19 cellular contexts compared by ENCODE assay signal in genomic region chr7:4718071-4718470, GRCh38. TPM values are rescaled to one million over a fixed set of nuclear protein-coding genes. Genes with fewer than 3 reads are reported as not detected.
A peak's percentile ranks its signal among the peaks of the same experiment; 100 is the strongest.
DNase-seq lines count a peak whose midpoint lies in the region; TF ChIP-seq lines count a peak whose summit lies in the region.
"Had no signal": no experiment of that assay in that cellular context is flagged by ENCODE, and none has a peak within 500 bp of the region (broad histone marks: within the 10 kb centered on the region; RNA-seq: fewer than 3 reads in every experiment).

No MANE protein-coding gene starts in this region.

- no peaks in the 10 kb centered on the region for H3K9me3 Mint-ChIP-seq in IgD-negative memory B cell
- no peaks in the 10 kb centered on the region for H3K9me3 Mint-ChIP-seq in type B pancreatic cell
- H3K9me3 Mint-ChIP-seq: CD4-positive, alpha-beta memory T cell had no signal

- intact Hi-C loops in dorsolateral prefrontal cortex (cut with DNase I): no loop called here

- H3K14ac ChIP-seq in neuronal stem cell (ENCODE audit: low read length): peak overlapping the region; percentile 42

- peaks cover 23% of the 10 kb centered on the region for H3K79me1 ChIP-seq in neuronal stem cell (ENCODE audit: low read depth, low read length)

- no peak overlapping the region for H3K23ac ChIP-seq in neuronal stem cell (ENCODE audit: low read depth, low read length, poor library complexity)

- H2BK15ac ChIP-seq in neuronal stem cell (ENCODE audit: low read length): no peak overlapping the region

- peak overlapping the region in 2 of 3 donors; percentile 32 to 84 for H3K27ac Mint-ChIP-seq in IgD-negative memory B cell
- peak overlapping the region; percentile 36 for H3K27ac Mint-ChIP-seq in type B pancreatic cell

- H3K27ac ChIP-seq in dorsolateral prefrontal cortex (peak overlapping the region in 50 of 59 donors; percentile 4 to 84 (median 48)), neuronal stem cell (replicated peaks; ENCODE audit: low read length) (no peak overlapping the region)
- H3K27ac ChIP-seq: BLaER1, GM23248 had no signal

- no peak overlapping the region for H3K4ac ChIP-seq in neuronal stem cell (ENCODE audit: low read length)

- H4K91ac ChIP-seq in neuronal stem cell (ENCODE audit: low read depth, low read length, poor library complexity): no peak overlapping the region

- no peak overlapping the region for H2AFZ ChIP-seq in neuronal stem cell (ENCODE audit: low read length)
- H2AFZ ChIP-seq: GM23248 had no signal

- H3K18ac ChIP-seq in neuronal stem cell (ENCODE audit: low read length): no peak overlapping the region

- H2AK5ac ChIP-seq in neuronal stem cell (ENCODE audit: low read depth, low read length): peak overlapping the region; percentile 11

- no peak overlapping the region for H2BK120ac ChIP-seq in neuronal stem cell (ENCODE audit: low read depth, low read length)

- no peak overlapping the region for H3K4me3 ChIP-seq in dorsolateral prefrontal cortex
- peak overlapping the region in 1 of 2 donors; percentile 41 for H3K4me3 ChIP-seq in neuronal stem cell (ENCODE audit: low read length in 2 of 2)
- H3K4me3 ChIP-seq: BLaER1, GM23248 had no signal

- H3K9me3 ChIP-seq in neuronal stem cell (replicated peaks in 1 of 2; ENCODE audit: control insufficient read depth in 2 of 2, insufficient read depth in 1 of 2, low read depth in 1 of 2, low read length in 2 of 2): peaks cover 5 to 12% of the 10 kb centered on the region in 2 donors

- H3K4me3 Mint-ChIP-seq in IgD-negative memory B cell (peak overlapping the region in 1 of 4 donors; percentile 50), type B pancreatic cell (no peak overlapping the region)
- H3K4me3 Mint-ChIP-seq: CD4-positive, alpha-beta memory T cell had no signal

- TF ChIP-seq CTCF in dorsolateral prefrontal cortex (IDR thresholded peaks at IDR 0.05 in 54 of 56, conservative IDR thresholded peaks at IDR 0.05 in 2 of 56; ENCODE audit: low read depth in 1 of 56, partially characterized antibody in 56 of 56) (no peak), type B pancreatic cell (conservative IDR thresholded peaks at IDR 0.05) (no peak)

- H4K8ac ChIP-seq in neuronal stem cell (ENCODE audit: low read depth, low read length): no peak overlapping the region

- H3K27me3 Mint-ChIP-seq in IgD-negative memory B cell: no peaks in the 10 kb centered on the region
- H3K27me3 Mint-ChIP-seq in type B pancreatic cell: no peaks in the 10 kb centered on the region
- H3K27me3 Mint-ChIP-seq: CD4-positive, alpha-beta memory T cell had no signal

- H2BK5ac ChIP-seq in neuronal stem cell (ENCODE audit: low read length): no peak overlapping the region

- H3K36me3 Mint-ChIP-seq in IgD-negative memory B cell (peaks cover 4% of the 10 kb centered on the region), type B pancreatic cell (peaks cover 26% of the 10 kb centered on the region)

- H3K27me3 ChIP-seq in dorsolateral prefrontal cortex (no peaks in the 10 kb centered on the region), neuronal stem cell (ENCODE audit: control insufficient read depth in 3 of 3, insufficient read depth in 3 of 3, low read depth in 1 of 3, low read length in 3 of 3) (no peaks in the 10 kb centered on the region)
- H3K27me3 ChIP-seq: BLaER1 had no signal

- DNase-seq in dorsolateral prefrontal cortex (no peak), neuronal stem cell (ENCODE audit: low spot score) (no peak), type B pancreatic cell (ENCODE audit: extremely low spot score, unreplicated experiment) (no peak), HuH-7.5 (ENCODE audit: low spot score) (no peak), COLO668 (lab: John Stamatoyannopoulos, UW; ENCODE audit: unreplicated experiment) (no peak), dedifferentiated amniotic fluid mesenchymal stem cell (ENCODE audit: extremely low spot score) (no peak)
- DNase-seq: ACHN; CD4-positive, alpha-beta memory T cell; GM23248; HCEC 1CT; Kasumi-1; NCI-H1694; NCI-H2081; NCI-H2171; NCI-H345; NCI-H524; OCI-M1 had no signal

- peaks cover 2 to 3% of the 10 kb centered on the region in 2 donors for H3K4me1 ChIP-seq in neuronal stem cell (ENCODE audit: control insufficient read depth in 2 of 2, insufficient read depth in 1 of 2, low read depth in 1 of 2, low read length in 2 of 2)

- H3K36me3 ChIP-seq in neuronal stem cell (replicated peaks in 1 of 2; ENCODE audit: control insufficient read depth in 2 of 2, insufficient read depth in 2 of 2, low read length in 2 of 2): peaks cover 7 to 37% of the 10 kb centered on the region in 2 donors

- H3K9ac ChIP-seq in neuronal stem cell (ENCODE audit: low read depth, low read length, poor library complexity): no peak overlapping the region
- H3K9ac ChIP-seq: BLaER1, GM23248 had no signal

- peaks cover 27 to 38% (median 33%) of the 10 kb centered on the region in 3 donors for H3K4me1 Mint-ChIP-seq in IgD-negative memory B cell
- H3K4me1 Mint-ChIP-seq in type B pancreatic cell (ENCODE audit: unreplicated experiment): peaks cover 37% of the 10 kb centered on the region

- H3K4me2 ChIP-seq in neuronal stem cell (ENCODE audit: insufficient read depth, low read length, poor library complexity, severe bottlenecking): no peak overlapping the region
- H3K4me2 ChIP-seq: BLaER1 had no signal

- no CpG with 5 or more reads among the region's 22 CpGs for WGBS in neuronal stem cell (ENCODE audit: extremely low coverage in 2 of 2, insufficient read length in 2 of 2, insufficient replicate concordance in 1 of 2), 2 donors

- no peak overlapping the region for H2BK12ac ChIP-seq in neuronal stem cell (ENCODE audit: low read length)

RNA-seq across cellular contexts. Expression of gene FOXK1, which starts 36.0 kb away (rescaled TPM):
- 2.3 TPM for polyA plus RNA-seq in IgD-negative memory B cell
- total RNA-seq in dorsolateral prefrontal cortex (10 to 100 TPM; 45.2 to 88.6 (median 58.7) TPM), type B pancreatic cell (ENCODE audit: low replicate concordance) (55.1 and 55.2 TPM in 2 replicates)
- 7.6 TPM for polyA plus RNA-seq in neuronal stem cell (2013, experiment 1 of 2)
- polyA plus RNA-seq in neuronal stem cell (2013, experiment 2 of 2): 8.2 TPM

RNA-seq across cellular contexts. Expression of gene AP5Z1, which starts 57.4 kb away (rescaled TPM):
- polyA plus RNA-seq in IgD-negative memory B cell: 37.7 TPM
- total RNA-seq in dorsolateral prefrontal cortex (10 to 100 TPM; 24.1 to 55.6 (median 34.6) TPM), type B pancreatic cell (ENCODE audit: low replicate concordance) (36.9 and 53.2 TPM in 2 replicates)
- polyA plus RNA-seq in neuronal stem cell (2013, experiment 1 of 2): 6.0 TPM
- 6.1 TPM for polyA plus RNA-seq in neuronal stem cell (2013, experiment 2 of 2)
